34 cellular contexts compared by ENCODE assay signal in genomic region chr2:52960891-52961290, GRCh38.
"Had no signal": no experiment of that assay in that cellular context is flagged by ENCODE, and none has a peak within 500 bp of the region (broad histone marks: within the 10 kb centered on the region; RNA-seq: fewer than 3 reads in every experiment).

No MANE protein-coding gene starts in this region.

- H3K9me3 ChIP-seq: adrenal gland, body of pancreas, breast epithelium had no signal

- ATAC-seq: activated CD4-positive, alpha-beta T cell treated with anti-CD3 and anti-CD28 coated beads for 36 hours; activated CD8-positive, alpha-beta memory T cell treated with anti-CD3 and anti-CD28 coated beads, Interleukin-2, amount 10 ng/mL, durations not matched to agents 7 days and 5 days; activated CD8-positive, alpha-beta T cell treated with anti-CD3 and anti-CD28 coated beads, Interleukin-2, amount 10 ng/mL, durations not matched to agents 7 days and 5 days; body of pancreas had no signal

- H3K4me1 ChIP-seq: adrenal gland, body of pancreas, breast epithelium had no signal

- DNase-seq: activated B cell treated with CpG ODN at 0.5 μM for 24 hours; activated CD4-positive, alpha-beta memory T cell treated with anti-CD3 and anti-CD28 coated beads, Interleukin-2, amount 10 ng/mL, durations not matched to agents 7 days and 5 days; activated CD4-positive, alpha-beta T cell treated with anti-CD3 and anti-CD28 coated beads for 1 hour; activated CD4-positive, alpha-beta T cell treated with anti-CD3 and anti-CD28 coated beads for 36 hours; activated CD4-positive, alpha-beta T cell treated with anti-CD3 and anti-CD28 coated beads for 48 hours; activated CD4-positive, alpha-beta T cell treated with anti-CD3 and anti-CD28 coated beads, Interleukin-2, amount 10 ng/mL, durations not matched to agents 7 days and 5 days; activated CD4-positive, alpha-beta T cell treated with anti-CD3 and anti-CD28 coated beads, Interleukin-2, amount 50 U/mL, for 48 hours; activated CD8-positive, alpha-beta memory T cell treated with anti-CD3 and anti-CD28 coated beads for 24 hours; activated CD8-positive, alpha-beta memory T cell treated with anti-CD3 and anti-CD28 coated beads, Interleukin-2, amount 10 ng/mL, durations not matched to agents 7 days and 5 days; activated CD8-positive, alpha-beta memory T cell treated with anti-CD3 and anti-CD28 coated beads, Interleukin-2, amount 50 U/mL, for 48 hours; activated CD8-positive, alpha-beta T cell treated with anti-CD3 and anti-CD28 coated beads, Interleukin-2, amount 10 ng/mL, durations not matched to agents 7 days and 5 days; activated effector memory CD4-positive, alpha-beta T cell treated with Interleukin-2 at 50 U/mL for 16 hours; activated gamma-delta T cell; activated naive CD4-positive, alpha-beta T cell treated with anti-CD3 and anti-CD28 coated beads, Interleukin-2, amount 10 ng/mL, durations not matched to agents 7 days and 5 days; activated naive CD4-positive, alpha-beta T cell treated with Interleukin-2 at 50 U/mL for 16 hours; activated naive CD8-positive, alpha-beta T cell treated with anti-CD3 and anti-CD28 coated beads, Interleukin-2, amount 10 ng/mL, durations not matched to agents 7 days and 5 days; activated T-cell treated with anti-CD3 and anti-CD28 coated beads, Interleukin-2, amount 50 U/mL, for 24 hours; activated T-cell treated with anti-CD3 and anti-CD28 coated beads, Interleukin-2, amount 50 U/mL, for 48 hours; adrenal gland; amniotic stem cell; aorta; body of pancreas; brain microvascular endothelial cell; central memory CD4-positive, alpha-beta T cell; T-helper 1 cell; T-helper 2 cell; T-helper 9 cell had no signal

- H3K4me3 ChIP-seq: adrenal gland, body of pancreas, breast epithelium had no signal

- H3K4me1 Mint-ChIP-seq: activated B cell treated with CpG ODN at 0.5 μM for 24 hours; activated CD4-positive, alpha-beta memory T cell treated with anti-CD3 and anti-CD28 coated beads, Interleukin-2, amount 10 ng/mL, durations not matched to agents 7 days and 5 days; activated CD4-positive, alpha-beta T cell treated with anti-CD3 and anti-CD28 coated beads for 36 hours; activated CD4-positive, alpha-beta T cell treated with anti-CD3 and anti-CD28 coated beads, Interleukin-2, amount 10 ng/mL, durations not matched to agents 7 days and 5 days; activated CD8-positive, alpha-beta memory T cell treated with anti-CD3 and anti-CD28 coated beads, Interleukin-2, amount 10 ng/mL, durations not matched to agents 7 days and 5 days; activated naive CD4-positive, alpha-beta T cell treated with anti-CD3 and anti-CD28 coated beads, Interleukin-2, amount 10 ng/mL, durations not matched to agents 7 days and 5 days; activated naive CD4-positive, alpha-beta T cell treated with anti-CD3 and anti-CD28 coated beads, Interleukin-2, amount 50 U/mL, for 24 hours; activated naive CD8-positive, alpha-beta T cell treated with anti-CD3 and anti-CD28 coated beads, Interleukin-2, amount 10 ng/mL, durations not matched to agents 7 days and 5 days had no signal

- H3K27me3 ChIP-seq: adrenal gland, body of pancreas, brain microvascular endothelial cell, breast epithelium had no signal

- H3K27me3 Mint-ChIP-seq: activated B cell treated with CpG ODN at 0.5 μM for 24 hours; activated CD4-positive, alpha-beta memory T cell treated with anti-CD3 and anti-CD28 coated beads, Interleukin-2, amount 10 ng/mL, durations not matched to agents 7 days and 5 days; activated CD4-positive, alpha-beta T cell treated with anti-CD3 and anti-CD28 coated beads for 36 hours; activated CD4-positive, alpha-beta T cell treated with anti-CD3 and anti-CD28 coated beads, Interleukin-2, amount 10 ng/mL, durations not matched to agents 7 days and 5 days; activated CD8-positive, alpha-beta memory T cell treated with anti-CD3 and anti-CD28 coated beads, Interleukin-2, amount 10 ng/mL, durations not matched to agents 7 days and 5 days; activated naive CD4-positive, alpha-beta T cell treated with anti-CD3 and anti-CD28 coated beads, Interleukin-2, amount 10 ng/mL, durations not matched to agents 7 days and 5 days; activated naive CD4-positive, alpha-beta T cell treated with anti-CD3 and anti-CD28 coated beads, Interleukin-2, amount 50 U/mL, for 24 hours; activated naive CD8-positive, alpha-beta T cell; activated naive CD8-positive, alpha-beta T cell treated with anti-CD3 and anti-CD28 coated beads, Interleukin-2, amount 10 ng/mL, durations not matched to agents 7 days and 5 days; activated T-cell treated with anti-CD3 and anti-CD28 coated beads, Interleukin-2, amount 50 U/mL, for 24 hours had no signal

- H3K27ac ChIP-seq: adrenal gland, body of pancreas, brain microvascular endothelial cell, breast epithelium, VCaP had no signal

- H3K4me3 Mint-ChIP-seq: activated B cell treated with CpG ODN at 0.5 μM for 24 hours; activated CD4-positive, alpha-beta memory T cell treated with anti-CD3 and anti-CD28 coated beads, Interleukin-2, amount 10 ng/mL, durations not matched to agents 7 days and 5 days; activated CD4-positive, alpha-beta T cell treated with anti-CD3 and anti-CD28 coated beads for 36 hours; activated CD4-positive, alpha-beta T cell treated with anti-CD3 and anti-CD28 coated beads, Interleukin-2, amount 10 ng/mL, durations not matched to agents 7 days and 5 days; activated CD8-positive, alpha-beta memory T cell treated with anti-CD3 and anti-CD28 coated beads, Interleukin-2, amount 10 ng/mL, durations not matched to agents 7 days and 5 days; activated CD8-positive, alpha-beta T cell treated with anti-CD3 and anti-CD28 coated beads, Interleukin-2, amount 10 ng/mL, durations not matched to agents 7 days and 5 days; activated naive CD4-positive, alpha-beta T cell treated with anti-CD3 and anti-CD28 coated beads, Interleukin-2, amount 10 ng/mL, durations not matched to agents 7 days and 5 days; activated naive CD4-positive, alpha-beta T cell treated with anti-CD3 and anti-CD28 coated beads, Interleukin-2, amount 50 U/mL, for 24 hours; activated naive CD8-positive, alpha-beta T cell; activated naive CD8-positive, alpha-beta T cell treated with anti-CD3 and anti-CD28 coated beads, Interleukin-2, amount 10 ng/mL, durations not matched to agents 7 days and 5 days; activated T-cell treated with anti-CD3 and anti-CD28 coated beads, Interleukin-2, amount 50 U/mL, for 24 hours; T-helper 1 cell treated with Interleukin-12 subunit alpha and Interleukin-12 subunit beta and Interleukin-4 antibody, amounts not matched to agents 30 μg/mL and 1 μg/mL, for 36 hours; T-helper 2 cell treated with Interferon-gamma antibody and Interleukin-4, amounts not matched to agents 5 μg/mL and 100 μg/mL, for 36 hours had no signal

- H3K36me3 ChIP-seq: adrenal gland, brain microvascular endothelial cell, breast epithelium had no signal

- H3K9me3 Mint-ChIP-seq: activated B cell treated with CpG ODN at 0.5 μM for 24 hours; activated CD4-positive, alpha-beta memory T cell treated with anti-CD3 and anti-CD28 coated beads, Interleukin-2, amount 10 ng/mL, durations not matched to agents 7 days and 5 days; activated CD4-positive, alpha-beta T cell treated with anti-CD3 and anti-CD28 coated beads, Interleukin-2, amount 10 ng/mL, durations not matched to agents 7 days and 5 days; activated naive CD4-positive, alpha-beta T cell treated with anti-CD3 and anti-CD28 coated beads, Interleukin-2, amount 50 U/mL, for 24 hours; T-helper 2 cell treated with Interferon-gamma antibody and Interleukin-4, amounts not matched to agents 5 μg/mL and 100 μg/mL, for 36 hours had no signal

- H3K36me3 Mint-ChIP-seq: activated CD8-positive, alpha-beta memory T cell treated with anti-CD3 and anti-CD28 coated beads, Interleukin-2, amount 10 ng/mL, durations not matched to agents 7 days and 5 days; activated naive CD4-positive, alpha-beta T cell treated with anti-CD3 and anti-CD28 coated beads, Interleukin-2, amount 10 ng/mL, durations not matched to agents 7 days and 5 days; activated naive CD4-positive, alpha-beta T cell treated with anti-CD3 and anti-CD28 coated beads, Interleukin-2, amount 50 U/mL, for 24 hours; activated naive CD8-positive, alpha-beta T cell; activated naive CD8-positive, alpha-beta T cell treated with anti-CD3 and anti-CD28 coated beads, Interleukin-2, amount 10 ng/mL, durations not matched to agents 7 days and 5 days had no signal

- H3K27ac Mint-ChIP-seq: activated B cell treated with CpG ODN at 0.5 μM for 24 hours; activated CD4-positive, alpha-beta memory T cell treated with anti-CD3 and anti-CD28 coated beads, Interleukin-2, amount 10 ng/mL, durations not matched to agents 7 days and 5 days; activated CD4-positive, alpha-beta T cell treated with anti-CD3 and anti-CD28 coated beads for 36 hours; activated CD4-positive, alpha-beta T cell treated with anti-CD3 and anti-CD28 coated beads, Interleukin-2, amount 10 ng/mL, durations not matched to agents 7 days and 5 days; activated CD8-positive, alpha-beta memory T cell treated with anti-CD3 and anti-CD28 coated beads, Interleukin-2, amount 10 ng/mL, durations not matched to agents 7 days and 5 days; activated CD8-positive, alpha-beta T cell treated with anti-CD3 and anti-CD28 coated beads, Interleukin-2, amount 10 ng/mL, durations not matched to agents 7 days and 5 days; activated naive CD4-positive, alpha-beta T cell treated with anti-CD3 and anti-CD28 coated beads, Interleukin-2, amount 10 ng/mL, durations not matched to agents 7 days and 5 days; activated naive CD4-positive, alpha-beta T cell treated with anti-CD3 and anti-CD28 coated beads, Interleukin-2, amount 50 U/mL, for 24 hours; activated naive CD8-positive, alpha-beta T cell; activated naive CD8-positive, alpha-beta T cell treated with anti-CD3 and anti-CD28 coated beads, Interleukin-2, amount 10 ng/mL, durations not matched to agents 7 days and 5 days; activated T-cell treated with anti-CD3 and anti-CD28 coated beads, Interleukin-2, amount 50 U/mL, for 24 hours; activated T-helper 2 cell treated with anti-CD3 and anti-CD28 coated beads, Interferon-gamma antibody, Interleukin-2, Interleukin-4, amounts not matched to agents 10 μg/mL and 5 μg/mL and 100 μg/mL, durations not matched to agents 14 hours and 24 hours and 36 hours; T-helper 1 cell treated with Interleukin-12 subunit alpha and Interleukin-12 subunit beta and Interleukin-4 antibody, amounts not matched to agents 30 μg/mL and 1 μg/mL, for 36 hours; T-helper 2 cell treated with Interferon-gamma antibody and Interleukin-4, amounts not matched to agents 5 μg/mL and 100 μg/mL, for 36 hours had no signal
